In the genomic region with DNA sequence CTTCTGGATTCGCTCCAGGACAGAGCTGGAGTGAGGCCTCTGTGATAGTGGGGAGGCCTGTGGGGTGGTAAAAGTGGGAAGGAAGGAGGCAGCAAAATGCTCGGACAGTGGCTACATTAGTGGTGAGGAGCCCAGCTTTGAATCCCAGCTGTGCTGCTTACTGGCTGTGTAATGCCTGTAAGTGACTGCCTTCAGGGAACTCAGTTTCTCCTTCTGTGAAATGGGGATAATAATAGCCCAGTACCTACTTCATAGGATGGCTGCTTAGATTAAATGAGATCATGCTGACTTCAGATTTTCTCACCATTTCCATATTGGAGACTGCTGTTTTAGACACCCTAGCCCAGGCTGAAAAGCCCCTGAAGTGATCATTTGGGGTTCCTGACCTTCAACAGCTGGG, we compare ENCODE assay signal across 32 cellular contexts. TPM values are rescaled to one million over a fixed set of nuclear protein-coding genes. Genes with fewer than 3 reads are reported as not detected.
"Had no signal": no experiment of that assay in that cellular context is flagged by ENCODE, and none has a peak within 500 bp of the region (broad histone marks: within the 10 kb centered on the region; RNA-seq: fewer than 3 reads in every experiment).

No MANE protein-coding gene starts in this region.

- ATAC-seq: foreskin keratinocyte; gastroesophageal sphincter; heart left ventricle; left cardiac atrium; left lung; naive thymus-derived CD4-positive, alpha-beta T cell; pancreas; sciatic nerve; stimulated activated effector memory CD8-positive, alpha-beta T cell treated with anti-CD3 and anti-CD28 coated beads, Interleukin-12 subunit alpha, Interleukin-12 subunit beta, amount 100 ng/mL, for 72 hours had no signal

- H3K27ac Mint-ChIP-seq: dendritic cell treated with granulocyte-macrophage colony-stimulating factor and Interleukin-4, amounts not matched to agents 40 ng/mL and 50 ng/mL, for 4 days; mesothelial cell of epicardium; naive thymus-derived CD4-positive, alpha-beta T cell; nephron progenitor cell; stimulated activated effector memory CD8-positive, alpha-beta T cell treated with anti-CD3 and anti-CD28 coated beads, Interleukin-12 subunit alpha, Interleukin-12 subunit beta, amount 100 ng/mL, for 72 hours had no signal

- DNase-seq: colonic mucosa; effector memory CD4-positive, alpha-beta T cell; foreskin keratinocyte; heart left ventricle; left cardiac atrium; left lung; mesenchymal stem cell; naive thymus-derived CD4-positive, alpha-beta T cell; nephron progenitor cell; stimulated activated CD4-positive, alpha-beta T cell treated with anti-CD3 and anti-CD28 coated beads, Interleukin-12 subunit alpha, Interleukin-12 subunit beta, amount 100 ng/mL, for 4 hours; stimulated activated CD4-positive, alpha-beta T cell treated with anti-CD3 and anti-CD28 coated beads, Interleukin-1b, Interleukin-23, amount 100 ng/mL, for 48 hours; stimulated activated CD4-positive, alpha-beta T cell treated with anti-CD3 and anti-CD28 coated beads, Interleukin-4, amount 100 ng/mL, for 1 hour; stimulated activated naive CD4-positive, alpha-beta T cell treated with Interleukin-2 at 50 U/mL for 16 hours; stomach had no signal

- H3K9me3 ChIP-seq: colonic mucosa, esophagus muscularis mucosa, gastroesophageal sphincter, heart left ventricle, left lung, neutrophil, pancreas, stomach, tibial artery, upper lobe of left lung had no signal

- H3K4me3 Mint-ChIP-seq: dendritic cell treated with granulocyte-macrophage colony-stimulating factor and Interleukin-4, amounts not matched to agents 40 ng/mL and 50 ng/mL, for 4 days; mesothelial cell of epicardium; stimulated activated effector memory CD8-positive, alpha-beta T cell treated with anti-CD3 and anti-CD28 coated beads, Interleukin-12 subunit alpha, Interleukin-12 subunit beta, amount 100 ng/mL, for 72 hours had no signal

- H3K36me3 Mint-ChIP-seq: mesothelial cell of epicardium; stimulated activated effector memory CD8-positive, alpha-beta T cell treated with anti-CD3 and anti-CD28 coated beads, Interleukin-12 subunit alpha, Interleukin-12 subunit beta, amount 100 ng/mL, for 72 hours had no signal

- H3K9me3 Mint-ChIP-seq: dendritic cell treated with granulocyte-macrophage colony-stimulating factor and Interleukin-4, amounts not matched to agents 40 ng/mL and 50 ng/mL, for 4 days; mesothelial cell of epicardium; nephron progenitor cell; stimulated activated effector memory CD8-positive, alpha-beta T cell treated with anti-CD3 and anti-CD28 coated beads, Interleukin-12 subunit alpha, Interleukin-12 subunit beta, amount 100 ng/mL, for 72 hours had no signal

RNA-seq across cellular contexts. Expression of gene ALX4, which starts 8.4 kb away (rescaled TPM):
- total RNA-seq: chondrocyte; colonic mucosa; endothelial cell of umbilical vein; epithelial cell of proximal tubule; fibroblast of lung; foreskin keratinocyte; kidney epithelial cell; left lung; lung microvascular endothelial cell; naive thymus-derived CD4-positive, alpha-beta T cell; posterior vena cava; smooth muscle cell; stomach; upper lobe of left lung had no signal
